ENCODE assay signal across 8 cellular contexts in the genomic region with DNA sequence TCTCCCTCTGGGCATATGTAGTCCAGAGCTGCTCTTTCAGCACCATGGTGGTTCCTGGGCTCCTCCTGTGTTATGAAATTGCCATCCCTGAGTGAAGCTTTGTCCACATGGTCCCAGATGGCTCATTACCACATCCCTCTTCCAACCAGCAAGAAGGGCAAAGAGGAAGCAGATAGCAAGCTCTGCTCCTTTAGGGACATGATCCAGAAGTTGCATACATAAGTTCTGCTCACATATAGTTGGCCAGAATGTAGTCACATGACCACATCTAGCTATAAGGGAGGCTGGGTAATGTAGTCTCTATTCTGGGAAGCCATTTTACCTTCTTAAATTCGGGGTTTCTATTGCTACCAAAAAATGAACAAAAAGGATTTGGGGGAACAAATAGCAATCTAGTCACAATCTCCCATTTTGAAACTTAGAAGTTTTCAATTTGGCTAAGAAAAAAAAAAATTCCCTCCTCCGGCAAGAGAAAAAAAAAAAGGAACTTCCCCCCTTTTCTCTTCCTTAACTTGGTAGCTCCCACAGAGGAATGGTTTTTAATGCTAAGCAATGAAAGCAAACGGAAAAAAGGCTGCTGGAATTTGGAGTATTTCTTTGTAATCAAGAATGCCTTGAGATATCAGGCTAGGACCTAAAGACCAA.
A peak's percentile ranks its signal among the peaks of the same experiment; 100 is the strongest.
DNase-seq lines count a peak whose midpoint lies in the region; ATAC-seq and TF ChIP-seq lines count a peak whose summit lies in the region.

No MANE protein-coding gene starts in this region.

- H3K4me3 Mint-ChIP-seq in CD14-positive monocyte (peak overlapping the region; percentile 63 to 75), osteocyte (ENCODE audit: unreplicated experiment) (peak overlapping the region; percentile 69)
- H3K4me3 Mint-ChIP-seq in naive thymus-derived CD8-positive, alpha-beta T cell = peak overlapping the region in 5 of 10 donors; percentile 11 to 69 (median 43)

- peaks cover 0 to 7% (median 1%) of the 10 kb centered on the region in 7 donors for H3K9me3 Mint-ChIP-seq in CD14-positive monocyte
- peaks cover 17% of the 10 kb centered on the region for H3K9me3 Mint-ChIP-seq in osteocyte (ENCODE audit: unreplicated experiment)
- peaks cover 0 to 3% (median 0%) of the 10 kb centered on the region in 9 donors for H3K9me3 Mint-ChIP-seq in naive thymus-derived CD8-positive, alpha-beta T cell

- POLR2A ChIA-PET in naive thymus-derived CD8-positive, alpha-beta T cell (lab: Charles Lee) = interaction anchor here (0.7 kb wide), 1 partner anchor 88 kb away, joined by 5 read pairs; the partner anchor contains the start of gene USP9X

- peak; percentile 47 for DNase-seq in CD14-positive monocyte (ENCODE audit: low spot score)
- DNase-seq in HL-60 (ENCODE audit: low read depth in 1 of 2, low spot score in 1 of 2) = peak; percentile 77 to 88
- DNase-seq in SK-MEL-5 (ENCODE audit: low read depth, low spot score) = peak; percentile 81
- DNase-seq in fibroblast of the conjunctiva (ENCODE audit: low read depth) = peak; percentile 78
- no peak for DNase-seq in osteocyte (ENCODE audit: extremely low spot score, unreplicated experiment)
- DNase-seq in naive thymus-derived CD8-positive, alpha-beta T cell = no peak
- no peak for DNase-seq in SHP77 (lab: John Stamatoyannopoulos, UW)

- in situ Hi-C loops in SK-MEL-5 (cut with HindIII; ENCODE audit: low pct_unique_long_range_greater_than_20kb, low sequenced_read_pairs) = no loop called here

- H3K4me1 Mint-ChIP-seq in CD14-positive monocyte = peaks cover 15% of the 10 kb centered on the region
- H3K4me1 Mint-ChIP-seq in osteocyte (ENCODE audit: unreplicated experiment) = peaks cover 7% of the 10 kb centered on the region
- no peaks in the 10 kb centered on the region for H3K4me1 Mint-ChIP-seq in naive thymus-derived CD8-positive, alpha-beta T cell

- H3K27ac ChIP-seq in HL-60 (replicated peaks) = peak overlapping the region; percentile 74

- H3K27me3 Mint-ChIP-seq in CD14-positive monocyte (ENCODE audit: low read depth in 3 of 3) = peaks cover 0 to 7% (median 4%) of the 10 kb centered on the region in 3 donors
- no peaks in the 10 kb centered on the region for H3K27me3 Mint-ChIP-seq in osteocyte (ENCODE audit: unreplicated experiment)
- no peaks in the 10 kb centered on the region for H3K27me3 Mint-ChIP-seq in naive thymus-derived CD8-positive, alpha-beta T cell

- ATAC-seq in naive thymus-derived CD8-positive, alpha-beta T cell = no peak
- no peak for ATAC-seq in HG03039 (IDR thresholded peaks at IDR 0.05; ENCODE audit: unreplicated experiment)

- no peak for TF ChIP-seq CTCF in CD14-positive monocyte (IDR thresholded peaks at IDR 0.05)
- TF ChIP-seq CTCF in HL-60 (IDR thresholded peaks at IDR 0.05; ENCODE audit: insufficient read depth, low read length) = no peak
- no peak for TF ChIP-seq CTCF in osteocyte (IDR thresholded peaks at IDR 0.05)

- H3K36me3 Mint-ChIP-seq in CD14-positive monocyte = peaks cover 0 to 2% of the 10 kb centered on the region in 2 donors
- H3K36me3 Mint-ChIP-seq in osteocyte (ENCODE audit: unreplicated experiment) = peaks cover 3% of the 10 kb centered on the region
- H3K36me3 Mint-ChIP-seq in naive thymus-derived CD8-positive, alpha-beta T cell = peaks cover 0 to 5% (median 0%) of the 10 kb centered on the region in 3 donors

- no peak overlapping the region for H3K4me3 ChIP-seq in HL-60 (replicated peaks; ENCODE audit: insufficient read depth, low read length)

- H3K27ac Mint-ChIP-seq in CD14-positive monocyte (peak overlapping the region; percentile 35 to 92 (median 77)), osteocyte (ENCODE audit: unreplicated experiment) (peak overlapping the region; percentile 84)
- H3K27ac Mint-ChIP-seq in naive thymus-derived CD8-positive, alpha-beta T cell = peak overlapping the region in 3 of 10 donors; percentile 28 to 67 (median 29)

- H3K27me3 ChIP-seq in HL-60 (ENCODE audit: insufficient read depth, poor library complexity, severe bottlenecking) = no peaks in the 10 kb centered on the region

- intact Hi-C loops in CD14-positive monocyte (cut with micrococcal nuclease) = no loop called here

Comparison
In these comparisons a context has a peak if more than half of its experiments do, and no peak if none do; other contexts are left out.
1. DNase-seq: peak in CD14-positive monocyte (single experiment), HL-60 (2 of 2), SK-MEL-5 (single experiment) and fibroblast of the conjunctiva (single experiment); none in osteocyte (single experiment), naive thymus-derived CD8-positive, alpha-beta T cell (0 of 10) and SHP77 (0 of 2).